15 cellular contexts compared by ENCODE assay signal in genomic region chr15:84605225-84605882, GRCh38. TPM values are rescaled to one million over a fixed set of nuclear protein-coding genes. Genes with fewer than 3 reads are reported as not detected.
DNase-seq lines count a peak whose midpoint lies in the region; FAIRE-seq and TF ChIP-seq lines count a peak whose summit lies in the region.
"Had no signal": no experiment of that assay in that cellular context is flagged by ENCODE, and none has a peak within 500 bp of the region (broad histone marks: within the 10 kb centered on the region; RNA-seq: fewer than 3 reads in every experiment).

No MANE protein-coding gene starts in this region.

- peak overlapping the region; percentile 5 for H3K4me3 Mint-ChIP-seq in activated CD4-positive, alpha-beta T cell treated with anti-CD3 and anti-CD28 coated beads, Interleukin-2, amount 10 ng/mL, durations not matched to agents 24 days and 14 days
- no peak overlapping the region for H3K4me3 Mint-ChIP-seq in osteocyte (ENCODE audit: unreplicated experiment)

- H3K9me2 ChIP-seq in Loucy (replicated peaks; ENCODE audit: low read depth, low read length): no peaks in the 10 kb centered on the region

- H3K27me3 ChIP-seq in Loucy (ENCODE audit: insufficient read depth, low read length, poor library complexity, severe bottlenecking) (no peaks in the 10 kb centered on the region), A673 (replicated peaks; ENCODE audit: insufficient read depth, low read depth, low read length, poor library complexity) (no peaks in the 10 kb centered on the region)
- H3K27me3 ChIP-seq: esophagus muscularis mucosa had no signal

- H4K20me1 ChIP-seq in Loucy (ENCODE audit: insufficient read depth, low read length, poor library complexity, severe bottlenecking): peaks cover 61% of the 10 kb centered on the region

- H3K36me3 ChIP-seq in Loucy (ENCODE audit: insufficient read depth, low read length) (peaks cover 8% of the 10 kb centered on the region; the same call in 1 of the 2 replicates), A673 (ENCODE audit: insufficient read depth, low read length, poor library complexity, severe bottlenecking) (peaks cover 18% of the 10 kb centered on the region)

- peak overlapping the region; percentile 89 for H3K4me2 ChIP-seq in Loucy (ENCODE audit: low read depth, low read length, poor library complexity, severe bottlenecking)

- no peak overlapping the region for H2AFZ ChIP-seq in Loucy (ENCODE audit: low read length)

- H3K9me3 Mint-ChIP-seq in activated CD4-positive, alpha-beta T cell treated with anti-CD3 and anti-CD28 coated beads, Interleukin-2, amount 10 ng/mL, durations not matched to agents 24 days and 14 days: no peaks in the 10 kb centered on the region
- no peaks in the 10 kb centered on the region for H3K9me3 Mint-ChIP-seq in osteocyte (ENCODE audit: unreplicated experiment)
- H3K9me3 Mint-ChIP-seq: nephron had no signal

- H3K4me3 ChIP-seq in Loucy (ENCODE audit: low read length, poor library complexity, severe bottlenecking) (peak overlapping the region; percentile 94), A673 (ENCODE audit: low read depth, low read length, poor library complexity, severe bottlenecking) (no peak overlapping the region)
- H3K4me3 ChIP-seq: esophagus muscularis mucosa had no signal

- H3K9me3 ChIP-seq in Loucy (ENCODE audit: insufficient read depth, low read depth, low read length) (no peaks in the 10 kb centered on the region), A673 (ENCODE audit: low read depth, low read length, poor library complexity, severe bottlenecking) (no peaks in the 10 kb centered on the region)
- H3K9me3 ChIP-seq: esophagus muscularis mucosa had no signal

- BruUV-seq in A673 (replicated peaks; lab: Mats Ljungman, UMichigan): no TSS peak

- CTCF ChIA-PET in A673 (lab: Charles Lee): no interaction called here

- H3K27ac Mint-ChIP-seq in activated CD4-positive, alpha-beta T cell treated with anti-CD3 and anti-CD28 coated beads, Interleukin-2, amount 10 ng/mL, durations not matched to agents 24 days and 14 days: peak overlapping the region; percentile 73
- peak overlapping the region; percentile 53 for H3K27ac Mint-ChIP-seq in osteocyte (ENCODE audit: unreplicated experiment)

- H3K27ac ChIP-seq in A673 (ENCODE audit: low read depth, low read length, poor library complexity, severe bottlenecking): no peak overlapping the region
- H3K27ac ChIP-seq: esophagus muscularis mucosa had no signal

- H3K27me3 Mint-ChIP-seq in activated CD4-positive, alpha-beta T cell treated with anti-CD3 and anti-CD28 coated beads, Interleukin-2, amount 10 ng/mL, durations not matched to agents 24 days and 14 days: no peaks in the 10 kb centered on the region
- no peaks in the 10 kb centered on the region for H3K27me3 Mint-ChIP-seq in osteocyte (ENCODE audit: unreplicated experiment)

- TF ChIP-seq CTCF in Loucy (conservative IDR thresholded peaks at IDR 0.05; ENCODE audit: low read length): no peak
- no peak for TF ChIP-seq CTCF in osteocyte (IDR thresholded peaks at IDR 0.05)
- no peak for TF ChIP-seq CTCF in A673 (conservative IDR thresholded peaks at IDR 0.05; ENCODE audit: low read depth, low read length)
- TF ChIP-seq CTCF in GM10266 (IDR thresholded peaks at IDR 0.05; ENCODE audit: control insufficient read depth, insufficient read depth, low read depth, missing control alignments): no peak

- H3K4me1 ChIP-seq in Loucy (ENCODE audit: insufficient read depth, low read length, poor library complexity, severe bottlenecking) (peaks cover 41% of the 10 kb centered on the region), A673 (ENCODE audit: insufficient read depth, low read length, poor library complexity, severe bottlenecking) (peaks cover 10% of the 10 kb centered on the region)

- TF ChIP-seq POLR2A in GM12892 (IDR thresholded peaks at IDR 0.05; ENCODE audit: low read depth, low read length): no peak

- peaks cover 17% of the 10 kb centered on the region for H3K36me3 Mint-ChIP-seq in activated CD4-positive, alpha-beta T cell treated with anti-CD3 and anti-CD28 coated beads, Interleukin-2, amount 10 ng/mL, durations not matched to agents 24 days and 14 days (ENCODE audit: low read depth)
- H3K36me3 Mint-ChIP-seq in osteocyte (ENCODE audit: unreplicated experiment): peaks cover 39% of the 10 kb centered on the region

- POLR2A ChIA-PET in A673 (lab: Charles Lee; ENCODE audit: low non-redundant PET): no interaction called here

- H3K4me1 Mint-ChIP-seq in activated CD4-positive, alpha-beta T cell treated with anti-CD3 and anti-CD28 coated beads, Interleukin-2, amount 10 ng/mL, durations not matched to agents 24 days and 14 days: peaks cover 21% of the 10 kb centered on the region
- H3K4me1 Mint-ChIP-seq in osteocyte (ENCODE audit: unreplicated experiment): peaks cover 22% of the 10 kb centered on the region

- FAIRE-seq in GM12892 (lab: Jason Lieb, UNC): no peak
- FAIRE-seq: bronchial epithelial cell, islet of Langerhans had no signal

- H3K9ac ChIP-seq in Loucy (ENCODE audit: low read depth, low read length, poor library complexity, severe bottlenecking): peak overlapping the region; percentile 56

- DNase-seq in activated CD4-positive, alpha-beta T cell treated with anti-CD3 and anti-CD28 coated beads, Interleukin-2, amount 10 ng/mL, durations not matched to agents 24 days and 14 days: no peak
- no peak for DNase-seq in activated CD4-positive, alpha-beta T cell treated with anti-CD3 and anti-CD28 coated beads for 48 hours
- DNase-seq in dermis blood vessel endothelial cell (peak; percentile 11), osteocyte (ENCODE audit: extremely low spot score, unreplicated experiment) (no peak), A673 (ENCODE audit: low spot score) (no peak), GM12892 (ENCODE audit: insufficient read length) (no peak), GM10266 (ENCODE audit: extremely low spot score) (no peak)
- DNase-seq: DMS53, NCI-H1092 treated with DMSO at 0.1 percent for 48 hours, NCI-H526 treated with DMSO at 0.1 percent for 48 hours had no signal

- intact Hi-C loops in activated CD4-positive, alpha-beta T cell treated with anti-CD3 and anti-CD28 coated beads, Interleukin-2, amount 10 ng/mL, durations not matched to agents 24 days and 14 days (cut with micrococcal nuclease): no loop called here
- intact Hi-C loops in A673 (cut with micrococcal nuclease; ENCODE audit: unreplicated experiment): no loop called here

- H3K79me2 ChIP-seq in Loucy (ENCODE audit: insufficient read depth, low read length): peaks cover 89% of the 10 kb centered on the region

- H3F3A ChIP-seq in Loucy (ENCODE audit: low read depth): no peaks in the 10 kb centered on the region

RNA-seq across cellular contexts. Expression of gene ZSCAN2, which starts 4.5 kb away (rescaled TPM):
- total RNA-seq in activated CD4-positive, alpha-beta T cell treated with anti-CD3 and anti-CD28 coated beads, Interleukin-2, amount 10 ng/mL, durations not matched to agents 24 days and 14 days: 6.8 TPM in 2 replicates
- total RNA-seq in dermis blood vessel endothelial cell (14.5 and 18.5 TPM in 2 replicates), osteocyte (20.6 and 23.8 TPM in 2 replicates), A673 (2021) (15.2 and 22.0 TPM in 2 replicates)
- polyA plus RNA-seq in GM12892 (2012; ENCODE audit: missing spikeins): 10.1 TPM

RNA-seq across cellular contexts. Expression of gene WDR73, which starts 48.7 kb away (rescaled TPM):
- total RNA-seq in activated CD4-positive, alpha-beta T cell treated with anti-CD3 and anti-CD28 coated beads, Interleukin-2, amount 10 ng/mL, durations not matched to agents 24 days and 14 days: 24.5 and 28.0 TPM in 2 replicates
- 22.1 and 26.4 TPM in 2 replicates for total RNA-seq in dermis blood vessel endothelial cell
- total RNA-seq in osteocyte: 22.2 and 25.2 TPM in 2 replicates
- 42.4 and 43.6 TPM in 2 replicates for total RNA-seq in A673 (2021)
- 15.7 TPM for polyA plus RNA-seq in GM12892 (2012; ENCODE audit: missing spikeins)

RNA-seq across cellular contexts. Expression of gene NMB, which starts 52.6 kb away (rescaled TPM):
- total RNA-seq in activated CD4-positive, alpha-beta T cell treated with anti-CD3 and anti-CD28 coated beads, Interleukin-2, amount 10 ng/mL, durations not matched to agents 24 days and 14 days: 2.8 and 3.7 TPM in 2 replicates
- total RNA-seq in dermis blood vessel endothelial cell (4.4 and 4.6 TPM in 2 replicates), osteocyte (4.4 and 4.7 TPM in 2 replicates), A673 (2021) (15.1 and 15.3 TPM in 2 replicates)
- 1.8 TPM for polyA plus RNA-seq in GM12892 (2012; ENCODE audit: missing spikeins)
